In genomic region chr16:24516900-24517669, GRCh38 we compare ENCODE assay signal across 8 cellular contexts. TPM values are rescaled to one million over a fixed set of nuclear protein-coding genes. Genes with fewer than 3 reads are reported as not detected.
DNase-seq lines count a peak whose midpoint lies in the region; ATAC-seq and TF ChIP-seq lines count a peak whose summit lies in the region.

No MANE protein-coding gene starts in this region.

- peak; percentile 76 for TF ChIP-seq CTCF in neutrophil (IDR thresholded peaks at IDR 0.05)

- peak; percentile 63 for DNase-seq in DMS53 treated with DMSO at 0.1 percent for 48 hours (lab: John Stamatoyannopoulos, UW; ENCODE audit: unreplicated experiment)
- peak; percentile 69 for DNase-seq in MG63
- DNase-seq in SJCRH30, result peak; percentile 66 to 84
- peak; percentile 52 for DNase-seq in activated T-helper 9 cell treated with anti-CD3 and anti-CD28 coated beads, Interleukin-2, amount 50 U/mL, for 16 hours (ENCODE audit: low read depth)
- peak; percentile 75 for DNase-seq in fibroblast of the conjunctiva (ENCODE audit: low read depth)

- no peak overlapping the region for H3K27ac ChIP-seq in SJCRH30
- no peak overlapping the region for H3K27ac ChIP-seq in neutrophil
- no peak overlapping the region for H3K27ac ChIP-seq in stomach smooth muscle (ENCODE audit: low read length)

- peak overlapping the region; percentile 21 to 26 for H3K9ac ChIP-seq in stomach smooth muscle (ENCODE audit: low read length in 2 of 2)

- H3K4me3 ChIP-seq in MG63 (peak overlapping the region; percentile 26), SJCRH30 (no peak overlapping the region), neutrophil (ENCODE audit: low read depth in 1 of 2, low read length in 1 of 2) (no peak overlapping the region), stomach smooth muscle (ENCODE audit: low read length in 2 of 2) (peak overlapping the region; percentile 41 to 52)

- no peaks in the 10 kb centered on the region for H3K36me3 ChIP-seq in MG63
- no peaks in the 10 kb centered on the region for H3K36me3 ChIP-seq in SJCRH30
- H3K36me3 ChIP-seq in neutrophil, result no peaks in the 10 kb centered on the region
- H3K36me3 ChIP-seq in stomach smooth muscle (ENCODE audit: control insufficient read depth in 2 of 2, insufficient read depth in 2 of 2, low read length in 2 of 2), result no peaks in the 10 kb centered on the region

- H3K4me1 ChIP-seq in SJCRH30 (no peaks in the 10 kb centered on the region), neutrophil (ENCODE audit: control insufficient read depth in 1 of 2, insufficient read depth in 1 of 2, low read depth in 1 of 2, low read length in 1 of 2) (no peaks in the 10 kb centered on the region), stomach smooth muscle (ENCODE audit: control insufficient read depth, insufficient read depth, low read length) (no peaks in the 10 kb centered on the region)

- no peaks in the 10 kb centered on the region for H3K9me3 ChIP-seq in MG63
- no peaks in the 10 kb centered on the region for H3K9me3 ChIP-seq in SJCRH30 (replicated peaks)
- no peaks in the 10 kb centered on the region for H3K9me3 ChIP-seq in neutrophil
- H3K9me3 ChIP-seq in stomach smooth muscle (ENCODE audit: control insufficient read depth in 2 of 2, low read length in 2 of 2), result no peaks in the 10 kb centered on the region

- ATAC-seq in GM19351 (IDR thresholded peaks at IDR 0.05; ENCODE audit: unreplicated experiment), result no peak

- 0 out of 2 replicates have a peak, but pooled peaks cover 2% of the 10 kb centered on the region for H3K27me3 ChIP-seq in MG63
- no peaks in the 10 kb centered on the region for H3K27me3 ChIP-seq in SJCRH30
- H3K27me3 ChIP-seq in neutrophil, result no peaks in the 10 kb centered on the region
- no peaks in the 10 kb centered on the region for H3K27me3 ChIP-seq in stomach smooth muscle (ENCODE audit: control insufficient read depth in 1 of 2, insufficient read depth in 2 of 2, low read length in 2 of 2)

RNA-seq across cellular contexts. Expression of gene RBBP6, which starts 22.3 kb away (rescaled TPM):
- 6.8 and 13.6 TPM in 2 replicates for total RNA-seq in MG63 (2014; rRNA removed; shearing (Covaris generic); ENCODE audit: low replicate concordance)
- 37.1 and 54.9 TPM in 2 replicates for total RNA-seq in SJCRH30 (2014; rRNA removed; shearing (Covaris generic))

Comparison
In these comparisons a context has a peak if more than half of its experiments do, and no peak if none do; other contexts are left out.
1. H3K4me3 ChIP-seq: peak in MG63 (single experiment) and stomach smooth muscle (2 of 2); none in SJCRH30 (single experiment) and neutrophil (0 of 2).
2. Peak in every context shown above with its lines, with median percentiles within 50 percentile points of each other: DNase-seq.